ENCODE assay signal across 2 cellular contexts in genomic region chr16:19812986-19813385, GRCh38.
TF ChIP-seq lines count a peak whose summit lies in the region.

No MANE protein-coding gene starts in this region.

TF ChIP-seq in IMR-90, 13 proteins besides CTCF, POLR2A, EP300 and RAD21:
- no peak for TF ChIP-seq CEBPB (IDR thresholded peaks at IDR 0.05; ENCODE audit: low read depth, low read length)

TF ChIP-seq in H1, 55 proteins besides CTCF, POLR2A, EP300 and RAD21:
- TF ChIP-seq RNF2 (IDR thresholded peaks at IDR 0.05; ENCODE audit: borderline replicate concordance, low read depth, low read length, missing control alignments, poor library complexity, severe bottlenecking) (no peak), KDM1A (IDR thresholded peaks at IDR 0.05; ENCODE audit: borderline replicate concordance, low read length) (peak; percentile 17; the same call in 1 of the 2 replicates)
